ENCODE assay signal across 3 cellular contexts in the genomic region with DNA sequence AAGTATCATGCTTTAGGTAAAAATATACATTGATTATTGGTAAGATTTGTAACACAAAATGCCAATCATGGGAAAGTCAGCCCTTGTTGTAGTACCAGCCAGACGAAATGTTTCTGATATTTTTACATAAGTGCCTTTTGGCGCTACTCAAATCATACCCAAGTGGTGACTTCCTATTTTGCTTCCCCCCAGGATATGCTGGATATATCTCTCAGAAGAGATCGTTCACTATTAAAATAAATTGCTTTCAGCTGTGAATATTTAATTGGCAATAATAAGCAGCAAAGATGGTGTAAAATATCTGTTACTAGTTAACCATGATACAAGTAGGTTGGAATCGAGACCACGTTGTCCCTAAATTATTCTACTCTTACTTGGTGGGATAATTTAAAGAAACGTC.
"Had no signal": no experiment of that assay in that cellular context is flagged by ENCODE, and none has a peak within 500 bp of the region (broad histone marks: within the 10 kb centered on the region; RNA-seq: fewer than 3 reads in every experiment).

No MANE protein-coding gene starts in this region.

- ATAC-seq: GM12878 had no signal

- DNase-seq: GDM1, GF-D8 had no signal

- H3K4me3 ChIP-seq: GM12878 had no signal
